ENCODE assay signal across 15 cellular contexts in the genomic region with DNA sequence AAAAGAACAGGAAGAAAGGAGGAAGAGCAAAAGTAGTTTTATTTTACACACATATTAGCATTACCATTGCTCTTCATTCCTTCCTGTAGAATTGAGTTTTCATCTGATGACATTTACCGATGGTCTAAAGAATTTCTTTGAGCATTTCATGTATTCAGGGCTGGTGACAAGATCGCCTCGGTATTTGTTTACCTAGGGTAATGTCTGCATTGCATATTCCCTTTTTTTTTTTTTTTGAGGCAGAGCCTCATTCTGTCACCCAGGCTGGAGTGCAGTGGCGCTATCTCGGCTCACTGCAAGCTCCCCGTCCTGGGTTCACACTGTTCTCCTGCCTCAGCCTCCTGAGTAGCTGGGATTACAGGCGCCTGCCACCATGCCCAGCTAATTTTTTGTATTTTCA. TPM values are rescaled to one million over a fixed set of nuclear protein-coding genes. Genes with fewer than 3 reads are reported as not detected.
DNase-seq lines count a peak whose midpoint lies in the region; ATAC-seq and TF ChIP-seq lines count a peak whose summit lies in the region.
"Had no signal": no experiment of that assay in that cellular context is flagged by ENCODE, and none has a peak within 500 bp of the region (broad histone marks: within the 10 kb centered on the region; RNA-seq: fewer than 3 reads in every experiment).

No MANE protein-coding gene starts in this region.

- ATAC-seq in naive B cell (ENCODE audit: low read depth in 2 of 2) (no peak), HG02759 (IDR thresholded peaks at IDR 0.05; ENCODE audit: unreplicated experiment) (no peak), HG02798 (IDR thresholded peaks at IDR 0.05; ENCODE audit: poor library complexity, unreplicated experiment) (no peak)
- ATAC-seq: A549, Panc1 had no signal

- no peaks in the 10 kb centered on the region for H3K9me3 ChIP-seq in HUES48 (ENCODE audit: control insufficient read depth, insufficient read depth, low read length)
- no peaks in the 10 kb centered on the region for H3K9me3 ChIP-seq in effector memory CD4-positive, alpha-beta T cell (ENCODE audit: control insufficient read depth, low read length)
- H3K9me3 ChIP-seq: A549, BE2C had no signal

- no peaks in the 10 kb centered on the region for H3K27me3 ChIP-seq in HUES48 (ENCODE audit: control insufficient read depth, insufficient read depth, low read length)
- H3K27me3 ChIP-seq in effector memory CD4-positive, alpha-beta T cell (replicated peaks; ENCODE audit: control insufficient read depth, insufficient read depth, low read length, poor library complexity, severe bottlenecking) = no peaks in the 10 kb centered on the region
- H3K27me3 ChIP-seq: BE2C had no signal

- peaks cover 14% of the 10 kb centered on the region; the same call in 1 of the 2 replicates for H3K4me1 ChIP-seq in HUES48 (ENCODE audit: control insufficient read depth, insufficient read depth, low read length)
- H3K4me1 ChIP-seq in effector memory CD4-positive, alpha-beta T cell (ENCODE audit: control insufficient read depth, insufficient read depth, low read length, poor library complexity, severe bottlenecking) = no peaks in the 10 kb centered on the region
- H3K4me1 ChIP-seq: A549, BE2C had no signal

- H3K27ac ChIP-seq in HUES48 (ENCODE audit: low read depth, low read length) = peak overlapping the region; percentile 57
- no peak overlapping the region for H3K27ac ChIP-seq in effector memory CD4-positive, alpha-beta T cell (ENCODE audit: insufficient read depth, low read length, poor library complexity, severe bottlenecking)
- H3K27ac ChIP-seq: A549 had no signal

- H3K27me3 Mint-ChIP-seq in chondrocyte (ENCODE audit: low read depth) = no peaks in the 10 kb centered on the region
- H3K27me3 Mint-ChIP-seq in naive B cell = no peaks in the 10 kb centered on the region

- H3K27ac Mint-ChIP-seq in chondrocyte (ENCODE audit: unreplicated experiment) (peak overlapping the region; percentile 8), naive B cell (peak overlapping the region in 4 of 6 donors; percentile 21 to 64 (median 42))

- H3K36me3 ChIP-seq in HUES48 (ENCODE audit: control insufficient read depth, insufficient read depth, low read length) = no peaks in the 10 kb centered on the region
- H3K36me3 ChIP-seq in effector memory CD4-positive, alpha-beta T cell (ENCODE audit: control insufficient read depth, insufficient read depth, low read length) = peaks cover 15% of the 10 kb centered on the region
- H3K36me3 ChIP-seq: BE2C had no signal

- H3K36me3 Mint-ChIP-seq in chondrocyte (ENCODE audit: low read depth) (peaks cover 2% of the 10 kb centered on the region), naive B cell (peaks cover 6 to 20% of the 10 kb centered on the region in 2 donors)

- H3K9me3 Mint-ChIP-seq in chondrocyte (ENCODE audit: low read depth) (no peaks in the 10 kb centered on the region), naive B cell (no peaks in the 10 kb centered on the region)

- peaks cover 38% of the 10 kb centered on the region for H3K4me1 Mint-ChIP-seq in chondrocyte (ENCODE audit: low read depth)
- H3K4me1 Mint-ChIP-seq in naive B cell = peaks cover 40 to 56% (median 53%) of the 10 kb centered on the region in 3 donors

- H3K4me3 ChIP-seq in HUES48 (ENCODE audit: low read depth, low read length) = no peak overlapping the region
- no peak overlapping the region for H3K4me3 ChIP-seq in effector memory CD4-positive, alpha-beta T cell (ENCODE audit: insufficient read depth, low read depth, low read length, poor library complexity, severe bottlenecking)
- H3K4me3 ChIP-seq: A549 had no signal

- H3K4me3 Mint-ChIP-seq in chondrocyte (ENCODE audit: unreplicated experiment) (no peak overlapping the region), naive B cell (no peak overlapping the region)

- peak; percentile 35 for DNase-seq in EH (ENCODE audit: low read depth)
- no peak for DNase-seq in chondrocyte (ENCODE audit: low spot score)
- no peak for DNase-seq in naive B cell
- DNase-seq in effector memory CD4-positive, alpha-beta T cell = no peak
- DNase-seq: BE2C, KG1, NCI-H1092 treated with DMSO at 0.1 percent for 48 hours, NCI-H1436 treated with DMSO at 0.1 percent for 48 hours, NCI-H1930, NCI-H748 treated with DMSO at 0.1 percent for 48 hours had no signal

- no peak for TF ChIP-seq CTCF in chondrocyte (IDR thresholded peaks at IDR 0.05)

- H3K9ac ChIP-seq in HUES48 (ENCODE audit: low read depth, low read length) = no peak overlapping the region

RNA-seq across cellular contexts. Expression of a gene that starts 19.3 kb away (rescaled TPM):
- 25.2 to 29.0 TPM (median 26.4 TPM) in 3 replicates for total RNA-seq in chondrocyte
- polyA plus RNA-seq in naive B cell (ENCODE audit: low read depth in 6 of 6) = 10 to 100 TPM; 11.6 to 15.8 (median 13.0) TPM
